Comparison of ENCODE assay signal across 26 cellular contexts in genomic region chr5:139967353-139967752, GRCh38.
"Had no signal": no experiment of that assay in that cellular context is flagged by ENCODE, and none has a peak within 500 bp of the region (broad histone marks: within the 10 kb centered on the region; RNA-seq: fewer than 3 reads in every experiment).

No MANE protein-coding gene starts in this region.

- H3K4me3 ChIP-seq: colonic mucosa, lower lobe of right lung, pancreas, right lobe of liver, suprapubic skin, thyroid gland had no signal

- H3K27me3 ChIP-seq: colonic mucosa, pancreas, right lobe of liver, suprapubic skin, thyroid gland had no signal

- H3K4me1 Mint-ChIP-seq: immature natural killer cell; natural killer cell; stimulated activated naive CD8-positive, alpha-beta T cell treated with anti-CD3 and anti-CD28 coated beads, Interleukin-15, amount 100 ng/mL, for 72 hours had no signal

- ATAC-seq: left colon; left ventricle myocardium superior; lower lobe of right lung; natural killer cell; pancreas; right lobe of liver; stimulated activated naive CD8-positive, alpha-beta T cell treated with anti-CD3 and anti-CD28 coated beads, Interleukin-15, amount 100 ng/mL, for 72 hours had no signal

- H3K4me3 Mint-ChIP-seq: immature natural killer cell; natural killer cell; stimulated activated naive CD8-positive, alpha-beta T cell treated with anti-CD3 and anti-CD28 coated beads, Interleukin-15, amount 100 ng/mL, for 72 hours had no signal

- H3K9me3 Mint-ChIP-seq: immature natural killer cell; natural killer cell; stimulated activated naive CD8-positive, alpha-beta T cell treated with anti-CD3 and anti-CD28 coated beads, Interleukin-15, amount 100 ng/mL, for 72 hours had no signal

- H3K4me1 ChIP-seq: colonic mucosa, right lobe of liver had no signal

- DNase-seq: colonic mucosa; dermis blood vessel endothelial cell; effector memory CD4-positive, alpha-beta T cell; erythroblast; hypothalamus; immature natural killer cell; islet precursor cell; kidney glomerular epithelial cell; left colon; left ventricle myocardium superior; lower lobe of right lung; natural killer cell; occipital lobe; right lobe of liver; small intestine; stimulated activated CD4-positive, alpha-beta T cell treated with anti-CD3 and anti-CD28 coated beads, Interleukin-12 subunit alpha, Interleukin-12 subunit beta, amount 100 ng/mL, for 4 hours; stimulated activated CD4-positive, alpha-beta T cell treated with anti-CD3 and anti-CD28 coated beads, Interleukin-1b, Interleukin-23, amount 100 ng/mL, for 48 hours; stimulated activated CD4-positive, alpha-beta T cell treated with anti-CD3 and anti-CD28 coated beads, Interleukin-4, amount 100 ng/mL, for 1 hour; stimulated activated CD8-positive, alpha-beta memory T cell treated with anti-CD3 and anti-CD28 coated beads, Interleukin-4, amount 100 ng/mL, for 48 hours; stimulated activated naive CD4-positive, alpha-beta T cell; stimulated activated naive CD8-positive, alpha-beta T cell treated with anti-CD3 and anti-CD28 coated beads, Interleukin-15, amount 100 ng/mL, for 72 hours; thyroid gland; trophoblast cell had no signal

- H3K36me3 Mint-ChIP-seq: immature natural killer cell, natural killer cell had no signal

- H3K9me3 ChIP-seq: colonic mucosa, lower lobe of right lung, pancreas, right lobe of liver, suprapubic skin, thyroid gland had no signal

- H3K27ac Mint-ChIP-seq: immature natural killer cell; natural killer cell; progenitor cell of endocrine pancreas; stimulated activated naive CD8-positive, alpha-beta T cell treated with anti-CD3 and anti-CD28 coated beads, Interleukin-15, amount 100 ng/mL, for 72 hours had no signal

- H3K27ac ChIP-seq: colonic mucosa, lower lobe of right lung, pancreas, right lobe of liver, suprapubic skin, thyroid gland had no signal

- H3K36me3 ChIP-seq: colonic mucosa, lower lobe of right lung, pancreas, right lobe of liver, suprapubic skin, thyroid gland had no signal
